25 cellular contexts compared by ENCODE assay signal in genomic region chr11:44974402-44975000, GRCh38. TPM values are rescaled to one million over a fixed set of nuclear protein-coding genes. Genes with fewer than 3 reads are reported as not detected.
DNase-seq lines count a peak whose midpoint lies in the region; ATAC-seq, FAIRE-seq and TF ChIP-seq lines count a peak whose summit lies in the region.
"Had no signal": no experiment of that assay in that cellular context is flagged by ENCODE, and none has a peak within 500 bp of the region (broad histone marks: within the 10 kb centered on the region; RNA-seq: fewer than 3 reads in every experiment).

No MANE protein-coding gene starts in this region.

- H3K4me3 ChIP-seq in A549 (no peak overlapping the region), endodermal cell (ENCODE audit: low read length) (no peak overlapping the region)
- H3K4me3 ChIP-seq: GM23248, HAP-1 had no signal

- no peak overlapping the region for H3K4me3 Mint-ChIP-seq in T-helper 17 cell
- H3K4me3 Mint-ChIP-seq in endodermal cell: no peak overlapping the region
- H3K4me3 Mint-ChIP-seq in natural killer cell treated with Interleukin-12 subunit alpha and Interleukin-12 subunit beta and Interleukin-15 and Interleukin-18, amount 100 ng/mL, for 72 hours: peak overlapping the region; percentile 48
- H3K4me3 Mint-ChIP-seq in T-helper 2 cell treated with Interferon-gamma antibody and Interleukin-4, amounts not matched to agents 5 μg/mL and 100 μg/mL, for 36 hours: no peak overlapping the region
- H3K4me3 Mint-ChIP-seq: CD4-positive, alpha-beta T cell had no signal

- TF ChIP-seq RAD21 in A549 (conservative IDR thresholded peaks at IDR 0.05 in 1 of 2, IDR thresholded peaks at IDR 0.05 in 1 of 2): no peak

- POLR2A ChIA-PET in A549 (lab: Yijun Ruan, JAX): interaction anchor here (0.5 kb wide), 1 partner anchor 11 kb away, joined by 3 read pairs; no protein-coding TSS in a partner anchor

- H3K27ac Mint-ChIP-seq in T-helper 17 cell (peak overlapping the region; percentile 79), endodermal cell (peak overlapping the region; percentile 56)
- H3K27ac Mint-ChIP-seq in natural killer cell treated with Interleukin-12 subunit alpha and Interleukin-12 subunit beta and Interleukin-15 and Interleukin-18, amount 100 ng/mL, for 72 hours: no peak overlapping the region
- no peak overlapping the region for H3K27ac Mint-ChIP-seq in T-helper 2 cell treated with Interferon-gamma antibody and Interleukin-4, amounts not matched to agents 5 μg/mL and 100 μg/mL, for 36 hours
- H3K27ac Mint-ChIP-seq: CD4-positive, alpha-beta T cell had no signal

- DNase-seq in A549 (ENCODE audit: low read depth in 1 of 2, low spot score in 1 of 2) (no peak), T-helper 17 cell (no peak), endodermal cell (no peak), H54 (ENCODE audit: insufficient read length, low spot score) (no peak)
- DNase-seq in natural killer cell treated with Interleukin-12 subunit alpha and Interleukin-12 subunit beta and Interleukin-15 and Interleukin-18, amount 100 ng/mL, for 72 hours (ENCODE audit: low spot score): no peak
- no peak for DNase-seq in stimulated activated CD4-positive, alpha-beta T cell treated with anti-CD3 and anti-CD28 coated beads, Interleukin-4, amount 100 ng/mL, for 1 hour
- DNase-seq in activated CD8-positive, alpha-beta memory T cell treated with anti-CD3 and anti-CD28 coated beads, Interleukin-2, amount 50 U/mL, for 48 hours: no peak
- DNase-seq in T-helper 2 cell treated with Interferon-gamma antibody and Interleukin-4, amounts not matched to agents 5 μg/mL and 100 μg/mL, for 36 hours (ENCODE audit: low spot score): no peak
- DNase-seq: ACHN; CD4-positive, alpha-beta T cell; GM23248; Kasumi-1; MV-4-11; NCI-H1105; NCI-H1436 treated with DMSO at 0.1 percent for 48 hours; NCI-H1930; NCI-H2107; NCI-H524; NCI-H774; SIG-M5; SK-N-SH had no signal

- TF ChIP-seq CTCF in A549 (IDR thresholded peaks at IDR 0.05) (no peak), endodermal cell (conservative IDR thresholded peaks at IDR 0.05) (no peak)

- H3K4me1 Mint-ChIP-seq in T-helper 17 cell: peaks cover 6% of the 10 kb centered on the region
- peaks cover 24% of the 10 kb centered on the region for H3K4me1 Mint-ChIP-seq in endodermal cell
- peaks cover 27 to 28% of the 10 kb centered on the region in 2 donors for H3K4me1 Mint-ChIP-seq in natural killer cell treated with Interleukin-12 subunit alpha and Interleukin-12 subunit beta and Interleukin-15 and Interleukin-18, amount 100 ng/mL, for 72 hours (ENCODE audit: low read depth in 2 of 2)
- H3K4me1 Mint-ChIP-seq in T-helper 2 cell treated with Interferon-gamma antibody and Interleukin-4, amounts not matched to agents 5 μg/mL and 100 μg/mL, for 36 hours (ENCODE audit: low read depth): peaks cover under 1% of the 10 kb centered on the region

- TF ChIP-seq EP300 in A549 (IDR thresholded peaks at IDR 0.05): no peak

- H3K36me3 ChIP-seq in endodermal cell (ENCODE audit: control insufficient read depth, insufficient read depth, low read length): no peaks in the 10 kb centered on the region
- H3K36me3 ChIP-seq: HAP-1 had no signal

- 87% methylated on average over 12 of the region's 12 CpGs for WGBS in A549 (ENCODE audit: missing lambda C conversion rate)
- 84 to 92% methylated on average over 11 to 12 of the region's 12 CpGs for WGBS in endodermal cell (ENCODE audit: insufficient coverage in 1 of 2, insufficient read length in 1 of 2), 2 experiments

- no peaks in the 10 kb centered on the region for H3K36me3 Mint-ChIP-seq in T-helper 17 cell (ENCODE audit: low read depth)
- H3K36me3 Mint-ChIP-seq in endodermal cell (ENCODE audit: low read depth): no peaks in the 10 kb centered on the region
- H3K36me3 Mint-ChIP-seq in natural killer cell treated with Interleukin-12 subunit alpha and Interleukin-12 subunit beta and Interleukin-15 and Interleukin-18, amount 100 ng/mL, for 72 hours: no peaks in the 10 kb centered on the region
- H3K36me3 Mint-ChIP-seq in T-helper 2 cell treated with Interferon-gamma antibody and Interleukin-4, amounts not matched to agents 5 μg/mL and 100 μg/mL, for 36 hours (ENCODE audit: low read depth): no peaks in the 10 kb centered on the region

- H3K27me3 Mint-ChIP-seq in T-helper 17 cell: no peaks in the 10 kb centered on the region
- peaks cover 2% of the 10 kb centered on the region for H3K27me3 Mint-ChIP-seq in endodermal cell (ENCODE audit: insufficient read depth)
- no peaks in the 10 kb centered on the region for H3K27me3 Mint-ChIP-seq in natural killer cell treated with Interleukin-12 subunit alpha and Interleukin-12 subunit beta and Interleukin-15 and Interleukin-18, amount 100 ng/mL, for 72 hours
- H3K27me3 Mint-ChIP-seq in T-helper 2 cell treated with Interferon-gamma antibody and Interleukin-4, amounts not matched to agents 5 μg/mL and 100 μg/mL, for 36 hours (ENCODE audit: low read depth): no peaks in the 10 kb centered on the region
- H3K27me3 Mint-ChIP-seq: CD4-positive, alpha-beta T cell had no signal

- FAIRE-seq in A549 (lab: Jason Lieb, UNC) (no peak), H54 (lab: Jason Lieb, UNC) (no peak)
- FAIRE-seq: D721Med, RCC 7860 had no signal

- H3K4me1 ChIP-seq in A549 (peaks cover 25% of the 10 kb centered on the region), endodermal cell (ENCODE audit: control insufficient read depth, insufficient read depth, low read length) (peaks cover 27% of the 10 kb centered on the region)
- H3K4me1 ChIP-seq: HAP-1 had no signal

- H3K9me3 ChIP-seq in A549 (no peaks in the 10 kb centered on the region), T-helper 17 cell (ENCODE audit: control insufficient read depth, low read length, poor library complexity, severe bottlenecking) (no peaks in the 10 kb centered on the region), endodermal cell (ENCODE audit: control insufficient read depth, low read length) (no peaks in the 10 kb centered on the region)
- H3K9me3 ChIP-seq: HAP-1, SK-N-SH had no signal

- no peak overlapping the region for H3K9ac ChIP-seq in endodermal cell (ENCODE audit: extremely low read depth, low read length, poor library complexity, severe bottlenecking)
- H3K9ac ChIP-seq: GM23248, SK-N-SH had no signal

- CTCF ChIA-PET in A549 (lab: Yijun Ruan, JAX): interaction anchor here (1.8 kb wide), 1 partner anchor 19 kb away, joined by 5 read pairs; no protein-coding TSS in a partner anchor

- no peak for TF ChIP-seq POLR2A in A549 (IDR thresholded peaks at IDR 0.05; ENCODE audit: low read length)
- no peak for TF ChIP-seq POLR2A in H54 (IDR thresholded peaks at IDR 0.05; ENCODE audit: low read depth, low read length)

- no peaks in the 10 kb centered on the region for H3K27me3 ChIP-seq in endodermal cell (ENCODE audit: control insufficient read depth, insufficient read depth, low read length, poor library complexity, severe bottlenecking)

- H3K27ac ChIP-seq in A549: no peak overlapping the region
- H3K27ac ChIP-seq in endodermal cell (ENCODE audit: low read depth, low read length): no peak overlapping the region
- H3K27ac ChIP-seq: 22Rv1, GM23248 had no signal

- ATAC-seq in A549 (no peak), T-helper 17 cell (no peak)
- ATAC-seq in natural killer cell treated with Interleukin-12 subunit alpha and Interleukin-12 subunit beta and Interleukin-15 and Interleukin-18, amount 100 ng/mL, for 72 hours: peak; percentile 2 to 50

- H3K4me2 ChIP-seq in A549: no peak overlapping the region
- H3K4me2 ChIP-seq: SK-N-SH had no signal

- no peaks in the 10 kb centered on the region for H3K9me3 Mint-ChIP-seq in endodermal cell
- H3K9me3 Mint-ChIP-seq in natural killer cell treated with Interleukin-12 subunit alpha and Interleukin-12 subunit beta and Interleukin-15 and Interleukin-18, amount 100 ng/mL, for 72 hours: no peaks in the 10 kb centered on the region
- no peaks in the 10 kb centered on the region for H3K9me3 Mint-ChIP-seq in T-helper 2 cell treated with Interferon-gamma antibody and Interleukin-4, amounts not matched to agents 5 μg/mL and 100 μg/mL, for 36 hours
- H3K9me3 Mint-ChIP-seq: CD4-positive, alpha-beta T cell had no signal

TF ChIP-seq in A549, 52 proteins besides CTCF, POLR2A, EP300 and RAD21:
- peak; percentile 28 to 40; a peak in 2 of 4 replicates for TF ChIP-seq CEBPB (IDR thresholded peaks at IDR 0.05)
- no peak for TF ChIP-seq PBX3 (IDR thresholded peaks at IDR 0.05)

RNA-seq across cellular contexts. Expression of gene TP53I11, which starts 23.8 kb away (rescaled TPM):
- polyA plus RNA-seq in A549 (2011; rRNA removed): 11.2 and 20.7 TPM in 2 replicates
- polyA plus RNA-seq in A549 (2012; cell fraction: cytosol; rRNA removed): 14.3 and 22.5 TPM in 2 replicates
- 32.6 and 40.9 TPM in 2 replicates for polyA plus RNA-seq in A549 (2012; cell fraction: nucleus; rRNA removed)
- 28.2 to 36.1 TPM (median 28.5 TPM) in 3 replicates for polyA plus RNA-seq in A549 (2017; fragmentation: RNase III; extraction: RNeasy Plus Mini Kit Qiagen cat#74134 plus additional on column Dnase treatment)
- polyA minus RNA-seq in A549 (2011; rRNA and poly(A)+ RNA removed): 23.0 and 25.7 TPM in 2 replicates
- total RNA-seq in T-helper 17 cell: 1 to 10 TPM; 1.8 to 3.9 TPM
- 100 to 1,000 TPM; 136 to 203 TPM for total RNA-seq in endodermal cell
- polyA plus RNA-seq in endodermal cell (2013, experiment 1 of 2): 94.6 TPM
- 91.2 TPM for polyA plus RNA-seq in endodermal cell (2013, experiment 2 of 2)
- 10 to 100 TPM in 1 of 2 donors, 1 to 10 TPM in 1; 3.2 to 12.2 TPM for total RNA-seq in natural killer cell treated with Interleukin-12 subunit alpha and Interleukin-12 subunit beta and Interleukin-15 and Interleukin-18, amount 100 ng/mL, for 72 hours

Comparison
In these comparisons a context has a peak if more than half of its experiments do, and no peak if none do; other contexts are left out.
1. ATAC-seq: peak in natural killer cell treated with Interleukin-12 subunit alpha and Interleukin-12 subunit beta and Interleukin-15 and Interleukin-18, amount 100 ng/mL, for 72 hours (2 of 2); none in A549 (0 of 2) and T-helper 17 cell (single experiment).
2. H3K27ac Mint-ChIP-seq: peak in T-helper 17 cell (single experiment) and endodermal cell (single experiment); none in natural killer cell treated with Interleukin-12 subunit alpha and Interleukin-12 subunit beta and Interleukin-15 and Interleukin-18, amount 100 ng/mL, for 72 hours (0 of 2) and T-helper 2 cell treated with Interferon-gamma antibody and Interleukin-4, amounts not matched to agents 5 μg/mL and 100 μg/mL, for 36 hours (single experiment).
3. RNA of gene TP53I11, which starts 23.8 kb away (total RNA-seq): 136 to 203 TPM in endodermal cell; 3.2 to 12.2 TPM in natural killer cell treated with Interleukin-12 subunit alpha and Interleukin-12 subunit beta and Interleukin-15 and Interleukin-18, amount 100 ng/mL, for 72 hours and 1.8 to 3.9 TPM in T-helper 17 cell; every median in the first group is over 10 times any median in the second.